8 cellular contexts compared by ENCODE assay signal in genomic region chr15:67066041-67067021, GRCh38. TPM values are rescaled to one million over a fixed set of nuclear protein-coding genes. Genes with fewer than 3 reads are reported as not detected.
A peak's percentile ranks its signal among the peaks of the same experiment; 100 is the strongest.
DNase-seq lines count a peak whose midpoint lies in the region; ATAC-seq and TF ChIP-seq lines count a peak whose summit lies in the region.

No MANE protein-coding gene starts in this region.

- ATAC-seq in HG02571 (IDR thresholded peaks at IDR 0.05; ENCODE audit: unreplicated experiment) (peak; percentile 7), HG02884 (IDR thresholded peaks at IDR 0.05; ENCODE audit: unreplicated experiment) (no peak), GM18511 (IDR thresholded peaks at IDR 0.05; ENCODE audit: unreplicated experiment) (no peak)
- peak; percentile 5 for ATAC-seq in activated CD4-positive, CD25-positive, alpha-beta regulatory T cell treated with anti-CD3 and anti-CD28 coated beads, Interleukin-2, amount 50 U/mL, for 24 hours

- H3K27me3 Mint-ChIP-seq in endothelial cell (ENCODE audit: unreplicated experiment) = peaks cover 19% of the 10 kb centered on the region

- DNase-seq in endothelial cell (ENCODE audit: low spot score) (peak; percentile 31), NCI-H1436 (lab: John Stamatoyannopoulos, UW) (no peak)

- peak overlapping the region; percentile 9 for H2AFZ ChIP-seq in neural cell (ENCODE audit: low read depth, low read length)

- no peak for TF ChIP-seq RAD21 in neural cell (conservative IDR thresholded peaks at IDR 0.05)

- H3K9me3 Mint-ChIP-seq in endothelial cell (ENCODE audit: unreplicated experiment) = no peaks in the 10 kb centered on the region

- TF ChIP-seq CTCF in endothelial cell (IDR thresholded peaks at IDR 0.05; ENCODE audit: unreplicated experiment) = no peak
- TF ChIP-seq CTCF in neural cell (IDR thresholded peaks at IDR 0.05; ENCODE audit: poor library complexity, severe bottlenecking) = no peak

- H3K4me2 ChIP-seq in BLaER1 = peak overlapping the region; percentile 98
- peak overlapping the region; percentile 93 for H3K4me2 ChIP-seq in neural cell (ENCODE audit: low read length)

- H3K4me3 ChIP-seq in BLaER1 (peak overlapping the region; percentile 91), neural cell (ENCODE audit: low read length) (peak overlapping the region; percentile 71)

- H4K20me1 ChIP-seq in BLaER1 (peaks cover 44% of the 10 kb centered on the region), neural cell (ENCODE audit: insufficient read depth) (no peaks in the 10 kb centered on the region)

- H3F3A ChIP-seq in neural cell (ENCODE audit: insufficient read depth, low read length, poor library complexity, severe bottlenecking) = no peaks in the 10 kb centered on the region

- H3K27ac Mint-ChIP-seq in endothelial cell (ENCODE audit: unreplicated experiment) = no peak overlapping the region

- H3K4me1 ChIP-seq in BLaER1 = peaks cover 54% of the 10 kb centered on the region

- peaks cover 32% of the 10 kb centered on the region for H3K79me2 ChIP-seq in neural cell (replicated peaks; ENCODE audit: insufficient read depth, low read length)

- TF ChIP-seq EP300 in neural cell (conservative IDR thresholded peaks at IDR 0.05; ENCODE audit: poor library complexity, severe bottlenecking) = no peak

- H3K9ac ChIP-seq in BLaER1 = peak overlapping the region; percentile 98
- peak overlapping the region; percentile 53 for H3K9ac ChIP-seq in neural cell (ENCODE audit: low read length)

- no peaks in the 10 kb centered on the region for H3K36me3 Mint-ChIP-seq in endothelial cell (ENCODE audit: low read depth, unreplicated experiment)

- no peaks in the 10 kb centered on the region for H3K9me2 ChIP-seq in neural cell (ENCODE audit: insufficient read depth, low read length)

- H3K9me3 ChIP-seq in BLaER1 (no peaks in the 10 kb centered on the region), neural cell (ENCODE audit: low read length) (no peaks in the 10 kb centered on the region)

- peaks cover 18% of the 10 kb centered on the region for H3K4me1 Mint-ChIP-seq in endothelial cell (ENCODE audit: unreplicated experiment)

- H3K27ac ChIP-seq in BLaER1 (peak overlapping the region; percentile 96), neural cell (ENCODE audit: low read length) (no peak overlapping the region)

- H3K4me3 Mint-ChIP-seq in endothelial cell (ENCODE audit: unreplicated experiment) = peak overlapping the region; percentile 97

- H3K27me3 ChIP-seq in BLaER1 (no peaks in the 10 kb centered on the region), neural cell (ENCODE audit: insufficient read depth, low read depth, low read length) (peaks cover 43% of the 10 kb centered on the region)

- H3K36me3 ChIP-seq in BLaER1 = peaks cover 20% of the 10 kb centered on the region
- H3K36me3 ChIP-seq in neural cell (ENCODE audit: insufficient read depth, low read length) = no peaks in the 10 kb centered on the region

TF ChIP-seq in neural cell, 6 proteins besides CTCF, POLR2A, EP300 and RAD21:
- TF ChIP-seq MXI1 (conservative IDR thresholded peaks at IDR 0.05; ENCODE audit: poor library complexity, severe bottlenecking) (peak; percentile 11), SMC3 (conservative IDR thresholded peaks at IDR 0.05; ENCODE audit: poor library complexity) (no peak)

RNA-seq across cellular contexts. Expression of gene SMAD3, which starts 0.9 kb away (rescaled TPM):
- 8.2 TPM for total RNA-seq in endothelial cell (ENCODE audit: unreplicated experiment)
- polyA plus RNA-seq in neural cell = 0.64 and 1.0 TPM in 2 replicates
- polyA minus RNA-seq in neural cell = 1.6 and 3.2 TPM in 2 replicates

Comparison
In these comparisons a context has a peak if more than half of its experiments do, and no peak if none do; other contexts are left out.
1. ATAC-seq: peak in HG02571 (single experiment) and activated CD4-positive, CD25-positive, alpha-beta regulatory T cell treated with anti-CD3 and anti-CD28 coated beads, Interleukin-2, amount 50 U/mL, for 24 hours (2 of 2); none in HG02884 (single experiment) and GM18511 (single experiment).